9 cellular contexts compared by ENCODE assay signal in the genomic region with DNA sequence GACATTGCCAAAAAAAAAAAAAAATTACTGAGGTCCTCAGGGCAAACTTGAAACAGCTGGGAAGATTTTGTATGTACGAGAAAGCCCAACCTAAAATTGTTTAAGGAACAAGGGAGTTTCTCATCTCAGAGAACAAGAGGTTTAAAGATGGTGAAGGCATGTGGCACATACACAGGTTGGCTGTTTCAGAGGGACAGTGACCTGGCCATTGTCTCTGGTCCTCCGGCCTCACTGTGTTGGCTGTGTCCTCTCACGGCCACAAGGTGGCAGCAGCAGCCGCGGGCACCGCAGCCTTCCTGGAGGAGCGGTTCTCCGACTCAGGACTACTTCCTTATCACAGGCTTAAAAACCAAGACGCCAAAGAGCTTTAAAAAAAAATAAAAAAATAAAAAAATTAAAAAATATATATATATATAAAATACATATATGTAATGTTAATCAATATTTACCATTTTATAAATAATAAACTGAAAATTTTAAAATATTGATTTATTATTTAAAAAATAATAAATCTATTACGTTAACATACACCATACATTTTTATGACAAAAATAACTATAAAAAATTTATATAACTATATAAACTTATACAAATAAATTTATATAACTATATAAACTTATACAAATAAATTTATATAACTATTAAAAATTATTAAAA. TPM values are rescaled to one million over a fixed set of nuclear protein-coding genes. Genes with fewer than 3 reads are reported as not detected.
DNase-seq lines count a peak whose midpoint lies in the region; ATAC-seq and TF ChIP-seq lines count a peak whose summit lies in the region.
"Had no signal": no experiment of that assay in that cellular context is flagged by ENCODE, and none has a peak within 500 bp of the region (broad histone marks: within the 10 kb centered on the region; RNA-seq: fewer than 3 reads in every experiment).

No MANE protein-coding gene starts in this region.

- POLR2A ChIA-PET in Caco-2 (lab: Charles Lee): no interaction called here

- no peaks in the 10 kb centered on the region for H3K27me3 Mint-ChIP-seq in Caco-2 (ENCODE audit: insufficient read depth, unreplicated experiment)

- H3K9me3 Mint-ChIP-seq in Caco-2 (ENCODE audit: unreplicated experiment): no peaks in the 10 kb centered on the region
- H3K9me3 Mint-ChIP-seq: dendritic cell treated with granulocyte-macrophage colony-stimulating factor and Interleukin-4, amounts not matched to agents 40 ng/mL and 50 ng/mL, for 4 days had no signal

- in situ Hi-C loops in KBM-7 (cut with MboI; ENCODE audit: low pct_unique_long_range_greater_than_20kb, low sequenced_read_pairs): loop anchor here (25.0 kb wide), 2 partner anchors 466 to 766 kb away; no protein-coding TSS in a partner anchor

- no peak overlapping the region for H2AFZ ChIP-seq in neural cell (ENCODE audit: low read depth, low read length)

- no peaks in the 10 kb centered on the region for H3K36me3 ChIP-seq in Caco-2 (ENCODE audit: control insufficient read depth, insufficient read depth, low read length)
- H3K36me3 ChIP-seq in neural cell (ENCODE audit: insufficient read depth, low read length): no peaks in the 10 kb centered on the region

- no peaks in the 10 kb centered on the region for H3K36me3 Mint-ChIP-seq in Caco-2 (ENCODE audit: insufficient read depth, unreplicated experiment)

- H3K4me3 ChIP-seq in Caco-2 (ENCODE audit: low read depth, low read length) (no peak overlapping the region), fibroblast of mammary gland (ENCODE audit: control insufficient read depth, low read depth, low read length) (no peak overlapping the region), neural cell (ENCODE audit: low read length) (no peak overlapping the region)

- no TSS peak for BruUV-seq in Caco-2 (replicated peaks; lab: Mats Ljungman, UMichigan)

- peak; percentile 91 for TF ChIP-seq RAD21 in neural cell (conservative IDR thresholded peaks at IDR 0.05)

- no peak overlapping the region for H3K9ac ChIP-seq in neural cell (ENCODE audit: low read length)

- TF ChIP-seq CTCF in Caco-2 (IDR thresholded peaks at IDR 0.05; ENCODE audit: insufficient read depth in 1 of 2, low read depth in 1 of 2, low read length in 1 of 2, severe bottlenecking in 1 of 2, unreplicated experiment in 1 of 2): peak; percentile 91 to 96
- TF ChIP-seq CTCF in fibroblast of mammary gland (conservative IDR thresholded peaks at IDR 0.05; ENCODE audit: control insufficient read depth, insufficient read depth, low read depth, low read length): peak; percentile 96
- peak; percentile 91 for TF ChIP-seq CTCF in neural cell (IDR thresholded peaks at IDR 0.05; ENCODE audit: poor library complexity, severe bottlenecking)

- no peaks in the 10 kb centered on the region for H3K4me1 ChIP-seq in Caco-2

- H3K27ac ChIP-seq in neural cell (ENCODE audit: low read length) (no peak overlapping the region), substantia nigra (ENCODE audit: low read depth, low read length, poor library complexity, severe bottlenecking) (no peak overlapping the region)

- H3K27me3 ChIP-seq in Caco-2 (replicated peaks; ENCODE audit: control insufficient read depth, insufficient read depth, low read length): no peaks in the 10 kb centered on the region
- no peaks in the 10 kb centered on the region for H3K27me3 ChIP-seq in neural cell (ENCODE audit: insufficient read depth, low read depth, low read length)

- DNase-seq in Caco-2: peak; percentile 80 to 87
- DNase-seq in KBM-7: peak; percentile 78
- peak; percentile 84 for DNase-seq in RKO (ENCODE audit: low spot score)
- peak; percentile 59 for DNase-seq in activated T-helper 1 cell treated with Interleukin-2 at 50 U/mL for 16 hours (ENCODE audit: low read depth)
- DNase-seq in fibroblast of mammary gland (ENCODE audit: low read depth): peak; percentile 74
- DNase-seq in substantia nigra (lab: John Stamatoyannopoulos, UW): peak in 48 of 49 donors; percentile 6 to 86 (median 59)

- H3K4me3 Mint-ChIP-seq in Caco-2 (ENCODE audit: unreplicated experiment): no peak overlapping the region
- H3K4me3 Mint-ChIP-seq: dendritic cell treated with granulocyte-macrophage colony-stimulating factor and Interleukin-4, amounts not matched to agents 40 ng/mL and 50 ng/mL, for 4 days had no signal

- no peak overlapping the region for H3K4me2 ChIP-seq in neural cell (ENCODE audit: low read length)

- H3K9me3 ChIP-seq in Caco-2: no peaks in the 10 kb centered on the region
- no peaks in the 10 kb centered on the region for H3K9me3 ChIP-seq in neural cell (ENCODE audit: low read length)

- CTCF ChIA-PET in Caco-2 (lab: Charles Lee): interaction anchor here (0.6 to 0.9 kb wide), 5 partner anchors 166 to 486 kb away, joined by 3 to 7 read pairs (median 4); no protein-coding TSS in a partner anchor

- H4K20me1 ChIP-seq in neural cell (ENCODE audit: insufficient read depth): no peaks in the 10 kb centered on the region

- H3F3A ChIP-seq in neural cell (ENCODE audit: insufficient read depth, low read length, poor library complexity, severe bottlenecking): no peaks in the 10 kb centered on the region

- H3K27ac Mint-ChIP-seq in Caco-2 (ENCODE audit: unreplicated experiment): no peak overlapping the region
- H3K27ac Mint-ChIP-seq: dendritic cell treated with granulocyte-macrophage colony-stimulating factor and Interleukin-4, amounts not matched to agents 40 ng/mL and 50 ng/mL, for 4 days had no signal

- TF ChIP-seq EP300 in neural cell (conservative IDR thresholded peaks at IDR 0.05; ENCODE audit: poor library complexity, severe bottlenecking): no peak

- H3K4me1 Mint-ChIP-seq in Caco-2 (ENCODE audit: low read depth, unreplicated experiment): no peaks in the 10 kb centered on the region

- H3K9me2 ChIP-seq in neural cell (ENCODE audit: insufficient read depth, low read length): no peaks in the 10 kb centered on the region

- intact Hi-C loops in Caco-2 (cut with micrococcal nuclease; ENCODE audit: unreplicated experiment): loop anchor here (1.0 to 5.0 kb wide), 7 partner anchors 76 to 339 kb away; partner anchors contain the start of gene TMEM181

- no peaks in the 10 kb centered on the region for H3K79me2 ChIP-seq in neural cell (replicated peaks; ENCODE audit: insufficient read depth, low read length)

- peak; percentile 65 for ATAC-seq in GM21367 (IDR thresholded peaks at IDR 0.05; ENCODE audit: unreplicated experiment)

TF ChIP-seq in neural cell, 6 proteins besides CTCF, POLR2A, EP300 and RAD21:
- TF ChIP-seq, protein P1, sequence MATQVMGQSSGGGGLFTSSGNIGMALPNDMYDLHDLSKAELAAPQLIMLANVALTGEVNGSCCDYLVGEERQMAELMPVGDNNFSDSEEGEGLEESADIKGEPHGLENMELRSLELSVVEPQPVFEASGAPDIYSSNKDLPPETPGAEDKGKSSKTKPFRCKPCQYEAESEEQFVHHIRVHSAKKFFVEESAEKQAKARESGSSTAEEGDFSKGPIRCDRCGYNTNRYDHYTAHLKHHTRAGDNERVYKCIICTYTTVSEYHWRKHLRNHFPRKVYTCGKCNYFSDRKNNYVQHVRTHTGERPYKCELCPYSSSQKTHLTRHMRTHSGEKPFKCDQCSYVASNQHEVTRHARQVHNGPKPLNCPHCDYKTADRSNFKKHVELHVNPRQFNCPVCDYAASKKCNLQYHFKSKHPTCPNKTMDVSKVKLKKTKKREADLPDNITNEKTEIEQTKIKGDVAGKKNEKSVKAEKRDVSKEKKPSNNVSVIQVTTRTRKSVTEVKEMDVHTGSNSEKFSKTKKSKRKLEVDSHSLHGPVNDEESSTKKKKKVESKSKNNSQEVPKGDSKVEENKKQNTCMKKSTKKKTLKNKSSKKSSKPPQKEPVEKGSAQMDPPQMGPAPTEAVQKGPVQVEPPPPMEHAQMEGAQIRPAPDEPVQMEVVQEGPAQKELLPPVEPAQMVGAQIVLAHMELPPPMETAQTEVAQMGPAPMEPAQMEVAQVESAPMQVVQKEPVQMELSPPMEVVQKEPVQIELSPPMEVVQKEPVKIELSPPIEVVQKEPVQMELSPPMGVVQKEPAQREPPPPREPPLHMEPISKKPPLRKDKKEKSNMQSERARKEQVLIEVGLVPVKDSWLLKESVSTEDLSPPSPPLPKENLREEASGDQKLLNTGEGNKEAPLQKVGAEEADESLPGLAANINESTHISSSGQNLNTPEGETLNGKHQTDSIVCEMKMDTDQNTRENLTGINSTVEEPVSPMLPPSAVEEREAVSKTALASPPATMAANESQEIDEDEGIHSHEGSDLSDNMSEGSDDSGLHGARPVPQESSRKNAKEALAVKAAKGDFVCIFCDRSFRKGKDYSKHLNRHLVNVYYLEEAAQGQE (IDR thresholded peaks at IDR 0.05; ENCODE audit: borderline replicate concordance): no peak
- TF ChIP-seq POLR2AphosphoS5 (IDR thresholded peaks at IDR 0.05) (no peak), EZH2 (IDR thresholded peaks at IDR 0.05; ENCODE audit: borderline replicate concordance, insufficient read depth, low read length, poor library complexity, severe bottlenecking) (no peak), SMC3 (conservative IDR thresholded peaks at IDR 0.05; ENCODE audit: poor library complexity) (peak; percentile 90), MXI1 (conservative IDR thresholded peaks at IDR 0.05; ENCODE audit: poor library complexity, severe bottlenecking) (no peak), TAF1 (IDR thresholded peaks at IDR 0.05; ENCODE audit: low read depth) (no peak)

RNA-seq across cellular contexts. Expression of gene GTF2H5, which starts 52.8 kb away (rescaled TPM):
- total RNA-seq in Caco-2 (2022): 17.8 and 18.1 TPM in 2 replicates
- 15.8 and 19.1 TPM in 2 replicates for polyA plus RNA-seq in neural cell
- 17.5 and 19.1 TPM in 2 replicates for polyA minus RNA-seq in neural cell

RNA-seq across cellular contexts. Expression of gene SERAC1, which starts 52.9 kb away (rescaled TPM):
- total RNA-seq in Caco-2 (2022): 6.8 and 7.4 TPM in 2 replicates
- polyA plus RNA-seq in neural cell: 22.2 and 22.3 TPM in 2 replicates
- 26.1 and 31.1 TPM in 2 replicates for polyA minus RNA-seq in neural cell
